In the genomic region with DNA sequence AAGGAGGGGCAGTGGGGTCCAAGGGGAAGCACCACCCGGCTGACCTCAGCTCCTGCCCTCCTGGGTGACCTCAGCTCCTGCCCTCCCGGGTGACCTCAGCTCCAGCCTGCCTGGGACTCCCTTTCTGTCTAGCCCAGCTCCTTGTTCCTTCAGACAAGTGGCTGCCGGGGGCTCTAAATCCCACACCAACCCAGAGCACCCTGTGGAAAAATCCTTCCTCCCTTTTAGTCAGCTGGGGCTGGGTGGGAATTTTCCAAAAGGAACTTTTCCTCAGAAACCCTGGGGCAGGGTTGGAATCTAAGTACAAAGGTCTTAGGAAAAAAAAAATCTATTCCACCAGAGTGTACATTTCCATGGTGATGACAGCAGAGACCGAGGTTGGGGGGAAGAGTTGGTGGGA, we compare ENCODE assay signal across 24 cellular contexts.
"Had no signal": no experiment of that assay in that cellular context is flagged by ENCODE, and none has a peak within 500 bp of the region (broad histone marks: within the 10 kb centered on the region; RNA-seq: fewer than 3 reads in every experiment).

No MANE protein-coding gene starts in this region.

- H3K9ac ChIP-seq: parathyroid adenoma had no signal

- H3K36me3 ChIP-seq: colonic mucosa, esophagus squamous epithelium, gastrocnemius medialis, stomach, suprapubic skin, tibial nerve had no signal

- H3K36me3 Mint-ChIP-seq: activated naive CD8-positive, alpha-beta T cell treated with anti-CD3 and anti-CD28 coated beads for 36 hours; stimulated activated memory B cell treated with anti-CD40 and anti-IgM and Interleukin-4, amounts not matched to agents 10 μg/mL and 1 μg/mL and 100 μg/mL, for 72 hours had no signal

- FAIRE-seq: bronchial epithelial cell had no signal

- H3K9me3 ChIP-seq: colonic mucosa, esophagus squamous epithelium, gastrocnemius medialis, stomach, suprapubic skin, tibial nerve had no signal

- H2AFZ ChIP-seq: parathyroid adenoma had no signal

- H3K27ac Mint-ChIP-seq: activated CD8-positive, alpha-beta T cell treated with anti-CD3 and anti-CD28 coated beads, Interleukin-2, amount 10 ng/mL, durations not matched to agents 7 days and 5 days; activated naive CD8-positive, alpha-beta T cell treated with anti-CD3 and anti-CD28 coated beads for 36 hours; effector memory CD8-positive, alpha-beta T cell; stimulated activated memory B cell treated with anti-CD40 and anti-IgM and Interleukin-4, amounts not matched to agents 10 μg/mL and 1 μg/mL and 100 μg/mL, for 72 hours had no signal

- H3K4me1 ChIP-seq: colonic mucosa, gastrocnemius medialis, suprapubic skin had no signal

- H3K79me2 ChIP-seq: parathyroid adenoma had no signal

- H3K9me3 Mint-ChIP-seq: activated naive CD8-positive, alpha-beta T cell treated with anti-CD3 and anti-CD28 coated beads for 36 hours; effector memory CD8-positive, alpha-beta T cell; stimulated activated memory B cell treated with anti-CD40 and anti-IgM and Interleukin-4, amounts not matched to agents 10 μg/mL and 1 μg/mL and 100 μg/mL, for 72 hours had no signal

- H3K4me3 Mint-ChIP-seq: activated CD8-positive, alpha-beta T cell treated with anti-CD3 and anti-CD28 coated beads, Interleukin-2, amount 10 ng/mL, durations not matched to agents 7 days and 5 days; activated naive CD8-positive, alpha-beta T cell treated with anti-CD3 and anti-CD28 coated beads for 36 hours; effector memory CD8-positive, alpha-beta T cell; stimulated activated memory B cell treated with anti-CD40 and anti-IgM and Interleukin-4, amounts not matched to agents 10 μg/mL and 1 μg/mL and 100 μg/mL, for 72 hours had no signal

- ATAC-seq: activated CD8-positive, alpha-beta T cell treated with anti-CD3 and anti-CD28 coated beads, Interleukin-2, amount 10 ng/mL, durations not matched to agents 7 days and 5 days; effector memory CD8-positive, alpha-beta T cell; gastrocnemius medialis; stimulated activated memory B cell treated with anti-CD40 and anti-IgM and Interleukin-4, amounts not matched to agents 10 μg/mL and 1 μg/mL and 100 μg/mL, for 72 hours had no signal

- DNase-seq: activated CD4-positive, alpha-beta T cell treated with anti-CD3 and anti-CD28 coated beads for 1 hour; activated CD4-positive, alpha-beta T cell treated with anti-CD3 and anti-CD28 coated beads, Interleukin-2, amount 50 U/mL, for 1 hour; activated CD8-positive, alpha-beta T cell treated with anti-CD3 and anti-CD28 coated beads, Interleukin-2, amount 10 ng/mL, durations not matched to agents 7 days and 5 days; activated naive CD8-positive, alpha-beta T cell treated with anti-CD3 and anti-CD28 coated beads for 36 hours; activated T-cell treated with anti-CD3 and anti-CD28 coated beads, Interleukin-2, amount 50 U/mL, for 1 hour; amniotic stem cell; colonic mucosa; dorsolateral prefrontal cortex; effector memory CD8-positive, alpha-beta T cell; esophagus squamous epithelium; gastrocnemius medialis; hypothalamus; midbrain; nucleus accumbens; right cardiac atrium; stimulated activated CD4-positive, alpha-beta T cell treated with anti-CD3 and anti-CD28 coated beads, Interleukin-1b, Interleukin-23, amount 100 ng/mL, for 48 hours; stomach had no signal

- H3K27me3 ChIP-seq: colonic mucosa, dorsolateral prefrontal cortex, esophagus squamous epithelium, gastrocnemius medialis, suprapubic skin, tibial nerve had no signal

- H3K4me3 ChIP-seq: colonic mucosa, dorsolateral prefrontal cortex, esophagus squamous epithelium, gastrocnemius medialis, lung, skin epidermis, stomach, suprapubic skin, tibial nerve had no signal

- H3K4me1 Mint-ChIP-seq: activated naive CD8-positive, alpha-beta T cell treated with anti-CD3 and anti-CD28 coated beads for 36 hours; stimulated activated memory B cell treated with anti-CD40 and anti-IgM and Interleukin-4, amounts not matched to agents 10 μg/mL and 1 μg/mL and 100 μg/mL, for 72 hours had no signal

- H3K27ac ChIP-seq: colonic mucosa, dorsolateral prefrontal cortex, esophagus squamous epithelium, gastrocnemius medialis, parathyroid adenoma, skin epidermis, stomach, suprapubic skin, tibial nerve had no signal
